In genomic region chr5:139739612-139739974, GRCh38 we compare ENCODE assay signal across 33 cellular contexts. TPM values are rescaled to one million over a fixed set of nuclear protein-coding genes. Genes with fewer than 3 reads are reported as not detected.
DNase-seq lines count a peak whose midpoint lies in the region; ATAC-seq, FAIRE-seq and TF ChIP-seq lines count a peak whose summit lies in the region.
"Had no signal": no experiment of that assay in that cellular context is flagged by ENCODE, and none has a peak within 500 bp of the region (broad histone marks: within the 10 kb centered on the region; RNA-seq: fewer than 3 reads in every experiment).

No MANE protein-coding gene starts in this region.

- H3K27ac ChIP-seq in HCT116 (ENCODE audit: low read depth, low read length) (peak overlapping the region; percentile 11; the same call in 1 of the 2 replicates), astrocyte (ENCODE audit: low read depth, low read length) (no peak overlapping the region), layer of hippocampus (ENCODE audit: low read depth, low read length) (peak overlapping the region; percentile 66)
- H3K27ac ChIP-seq: C4-2B, coronary artery, left lung, psoas muscle, sigmoid colon had no signal

- POLR2A ChIA-PET in HCT116 (lab: Charles Lee): no interaction called here

- no peak for ATAC-seq in HCT116
- ATAC-seq in stimulated activated naive B cell treated with anti-CD40 and anti-IgM and Interleukin-4, amounts not matched to agents 10 μg/mL and 1 μg/mL and 100 μg/mL, for 72 hours (replicated peaks): no peak
- ATAC-seq in left colon: no peak
- ATAC-seq in HG02678 (IDR thresholded peaks at IDR 0.05; ENCODE audit: unreplicated experiment): no peak
- ATAC-seq: activated CD8-positive, alpha-beta T cell treated with anti-CD3 and anti-CD28 coated beads, Interleukin-2, amount 10 ng/mL, durations not matched to agents 7 days and 5 days; activated T-helper 17 cell treated with anti-CD3 and anti-CD28 coated beads, Interleukin-2, amount 50 U/mL, for 72 hours; left lung; naive thymus-derived CD4-positive, alpha-beta T cell; psoas muscle had no signal

- TF ChIP-seq RAD21 in HCT116 (IDR thresholded peaks at IDR 0.05; ENCODE audit: low read depth): no peak

- BruUV-seq in HCT116 (replicated peaks; lab: Mats Ljungman, UMichigan): no TSS peak

- RAD21 ChIA-PET in HCT116 (lab: Charles Lee; ENCODE audit: low non-redundant PET in 1 of 2, low total read pairs in 2 of 2, uncharacterized antibody in 2 of 2, unreplicated experiment in 2 of 2): no interaction called here

- H3K79me2 ChIP-seq in HCT116 (ENCODE audit: insufficient read depth, low read length) (no peaks in the 10 kb centered on the region), astrocyte (ENCODE audit: insufficient read depth, low read length) (no peaks in the 10 kb centered on the region)

- H3K36me3 ChIP-seq in HCT116 (ENCODE audit: control insufficient read depth in 1 of 2, insufficient read depth in 2 of 2, low read length in 2 of 2) (no peaks in the 10 kb centered on the region), astrocyte (ENCODE audit: insufficient read depth, low read length) (no peaks in the 10 kb centered on the region)
- H3K36me3 ChIP-seq: left lung, sigmoid colon had no signal

- intact Hi-C loops in HCT116 (cut with micrococcal nuclease) (no loop called here), left colon (cut with DNase I, micrococcal nuclease) (no loop called here)

- H3K4me1 Mint-ChIP-seq in astrocyte (ENCODE audit: low read depth, unreplicated experiment): peaks cover 43% of the 10 kb centered on the region
- peaks cover 47 to 54% of the 10 kb centered on the region in 2 donors for H3K4me1 Mint-ChIP-seq in stimulated activated naive B cell treated with anti-CD40 and anti-IgM and Interleukin-4, amounts not matched to agents 10 μg/mL and 1 μg/mL and 100 μg/mL, for 72 hours
- H3K4me1 Mint-ChIP-seq: activated naive CD4-positive, alpha-beta T cell treated with anti-CD3 and anti-CD28 coated beads, Interleukin-2, amount 10 ng/mL, durations not matched to agents 7 days and 5 days; activated T-helper 17 cell treated with anti-CD3 and anti-CD28 coated beads, Interleukin-2, amount 50 U/mL, for 72 hours had no signal

- H3K4me1 ChIP-seq in HCT116 (ENCODE audit: control insufficient read depth in 1 of 2, insufficient read depth in 2 of 2, low read length in 2 of 2) (peaks cover 10 to 11% of the 10 kb centered on the region in 2 experiments; a peak in 3 of 4 replicates), astrocyte (ENCODE audit: insufficient read depth, low read length) (peaks cover 27% of the 10 kb centered on the region)
- H3K4me1 ChIP-seq: left lung, psoas muscle, sigmoid colon had no signal

- no peak for FAIRE-seq in astrocyte (lab: Jason Lieb, UNC)

- H4K20me1 ChIP-seq in HCT116 (ENCODE audit: insufficient read depth) (no peaks in the 10 kb centered on the region), astrocyte (ENCODE audit: insufficient read depth, low read length) (no peaks in the 10 kb centered on the region)

- H3K36me3 Mint-ChIP-seq in astrocyte (ENCODE audit: low read depth, unreplicated experiment): peaks cover 5% of the 10 kb centered on the region
- no peaks in the 10 kb centered on the region for H3K36me3 Mint-ChIP-seq in stimulated activated naive B cell treated with anti-CD40 and anti-IgM and Interleukin-4, amounts not matched to agents 10 μg/mL and 1 μg/mL and 100 μg/mL, for 72 hours
- H3K36me3 Mint-ChIP-seq: activated naive CD4-positive, alpha-beta T cell treated with anti-CD3 and anti-CD28 coated beads, Interleukin-2, amount 10 ng/mL, durations not matched to agents 7 days and 5 days; mesothelial cell of epicardium; naive thymus-derived CD4-positive, alpha-beta T cell; type B pancreatic cell had no signal

- no peaks in the 10 kb centered on the region for H3K27me3 ChIP-seq in HCT116 (ENCODE audit: insufficient read depth, low read length)
- H3K27me3 ChIP-seq in astrocyte (ENCODE audit: insufficient read depth, low read length): no peaks in the 10 kb centered on the region
- H3K27me3 ChIP-seq in layer of hippocampus (ENCODE audit: control insufficient read depth, insufficient read depth, low read length): no peaks in the 10 kb centered on the region
- H3K27me3 ChIP-seq: left lung, sigmoid colon had no signal

- H2AFZ ChIP-seq in HCT116 (ENCODE audit: low read depth, low read length, poor library complexity, severe bottlenecking) (no peak overlapping the region), astrocyte (ENCODE audit: low read depth, low read length) (no peak overlapping the region)

- H3K4me2 ChIP-seq in HCT116 (ENCODE audit: low read length) (peak overlapping the region; percentile 5; the same call in 1 of the 2 replicates), astrocyte (ENCODE audit: low read length) (no peak overlapping the region)

- H3K9ac ChIP-seq in HCT116 (ENCODE audit: low read length): no peak overlapping the region
- H3K9ac ChIP-seq in astrocyte (ENCODE audit: low read length): no peak overlapping the region

- H3K4me3 ChIP-seq in HCT116 (replicated peaks in 1 of 2; ENCODE audit: low read depth in 1 of 2, low read length in 2 of 2): no peak overlapping the region
- H3K4me3 ChIP-seq in astrocyte (ENCODE audit: insufficient read depth, low read depth, low read length): no peak overlapping the region
- H3K4me3 ChIP-seq: coronary artery, left lung, psoas muscle, sigmoid colon had no signal

- H3K27me3 Mint-ChIP-seq in astrocyte (ENCODE audit: low read depth, unreplicated experiment): no peaks in the 10 kb centered on the region
- H3K27me3 Mint-ChIP-seq in stimulated activated naive B cell treated with anti-CD40 and anti-IgM and Interleukin-4, amounts not matched to agents 10 μg/mL and 1 μg/mL and 100 μg/mL, for 72 hours: no peaks in the 10 kb centered on the region
- H3K27me3 Mint-ChIP-seq: activated T-helper 17 cell treated with anti-CD3 and anti-CD28 coated beads, Interleukin-2, amount 50 U/mL, for 72 hours had no signal

- TF ChIP-seq POLR2A in HCT116 (IDR thresholded peaks at IDR 0.05; ENCODE audit: borderline replicate concordance, extremely low read depth, insufficient read depth, insufficient read length): no peak

- H3K9me2 ChIP-seq in HCT116 (ENCODE audit: insufficient read depth): no peaks in the 10 kb centered on the region

- CTCF ChIA-PET in HCT116 (lab: Charles Lee): interaction anchor here (0.6 kb wide), 1 partner anchor 29 kb away, joined by 3 read pairs; no protein-coding TSS in a partner anchor

- TF ChIP-seq CTCF in HCT116 (IDR thresholded peaks at IDR 0.05 in 2 of 3, conservative IDR thresholded peaks at IDR 0.05 in 1 of 3; ENCODE audit: borderline replicate concordance in 1 of 3, insufficient read depth in 1 of 3, low read depth in 2 of 3, low read length in 2 of 3) (no peak), astrocyte (IDR thresholded peaks at IDR 0.05; ENCODE audit: insufficient read depth, low read depth, low read length) (no peak)

- peak overlapping the region; percentile 69 for H3K27ac Mint-ChIP-seq in astrocyte (ENCODE audit: unreplicated experiment)
- H3K27ac Mint-ChIP-seq in stimulated activated naive B cell treated with anti-CD40 and anti-IgM and Interleukin-4, amounts not matched to agents 10 μg/mL and 1 μg/mL and 100 μg/mL, for 72 hours: peak overlapping the region; percentile 92
- H3K27ac Mint-ChIP-seq: activated naive CD4-positive, alpha-beta T cell treated with anti-CD3 and anti-CD28 coated beads, Interleukin-2, amount 10 ng/mL, durations not matched to agents 7 days and 5 days; activated T-helper 17 cell treated with anti-CD3 and anti-CD28 coated beads, Interleukin-2, amount 50 U/mL, for 72 hours; T-helper 1 cell treated with Interleukin-12 subunit alpha and Interleukin-12 subunit beta and Interleukin-4 antibody, amounts not matched to agents 30 μg/mL and 1 μg/mL, for 36 hours had no signal

- DNase-seq in HCT116 (ENCODE audit: low read depth, low spot score): no peak
- no peak for DNase-seq in astrocyte (ENCODE audit: low read depth)
- no peak for DNase-seq in stimulated activated naive B cell treated with anti-CD40 and anti-IgM and Interleukin-4, amounts not matched to agents 10 μg/mL and 1 μg/mL and 100 μg/mL, for 72 hours
- DNase-seq in left colon: no peak
- no peak for DNase-seq in activated T-cell treated with anti-CD3 and anti-CD28 coated beads, Interleukin-2, amount 50 U/mL, for 1 hour
- DNase-seq: activated CD4-positive, alpha-beta T cell treated with anti-CD3 and anti-CD28 coated beads for 1 hour; activated CD8-positive, alpha-beta T cell treated with anti-CD3 and anti-CD28 coated beads, Interleukin-2, amount 10 ng/mL, durations not matched to agents 7 days and 5 days; activated naive CD4-positive, alpha-beta T cell treated with anti-CD3 and anti-CD28 coated beads, Interleukin-2, amount 10 ng/mL, durations not matched to agents 7 days and 5 days; amniotic stem cell; Calu3; DMS79 treated with DMSO at 0.1 percent for 48 hours; effector memory CD4-positive, alpha-beta T cell; erythroblast; GDM1; GOT3; left lung; naive thymus-derived CD4-positive, alpha-beta T cell; NCI-H1417 treated with DMSO at 0.1 percent for 48 hours; NCI-H2081; NCI-H524 treated with DMSO at 0.1 percent for 48 hours; nucleus accumbens; psoas muscle; sigmoid colon; stimulated activated CD4-positive, alpha-beta T cell treated with anti-CD3 and anti-CD28 coated beads, Interleukin-12 subunit alpha, Interleukin-12 subunit beta, amount 100 ng/mL, for 4 hours; stimulated activated CD4-positive, alpha-beta T cell treated with anti-CD3 and anti-CD28 coated beads, Interleukin-2, amount 100 ng/mL, for 48 hours had no signal

- H3K9me3 ChIP-seq in HCT116 (ENCODE audit: control insufficient read depth in 1 of 2, insufficient read depth in 1 of 2, low read depth in 1 of 2, low read length in 2 of 2) (no peaks in the 10 kb centered on the region), astrocyte (ENCODE audit: insufficient read depth, low read depth, low read length) (no peaks in the 10 kb centered on the region)
- H3K9me3 ChIP-seq: left lung, psoas muscle, sigmoid colon had no signal

- H3K4me3 Mint-ChIP-seq in astrocyte (ENCODE audit: unreplicated experiment): no peak overlapping the region
- peak overlapping the region; percentile 68 to 69 for H3K4me3 Mint-ChIP-seq in stimulated activated naive B cell treated with anti-CD40 and anti-IgM and Interleukin-4, amounts not matched to agents 10 μg/mL and 1 μg/mL and 100 μg/mL, for 72 hours
- H3K4me3 Mint-ChIP-seq: activated CD8-positive, alpha-beta T cell treated with anti-CD3 and anti-CD28 coated beads, Interleukin-2, amount 10 ng/mL, durations not matched to agents 7 days and 5 days; activated naive CD4-positive, alpha-beta T cell treated with anti-CD3 and anti-CD28 coated beads, Interleukin-2, amount 10 ng/mL, durations not matched to agents 7 days and 5 days; activated T-helper 17 cell treated with anti-CD3 and anti-CD28 coated beads, Interleukin-2, amount 50 U/mL, for 72 hours; mesothelial cell of epicardium; naive thymus-derived CD4-positive, alpha-beta T cell; T-helper 1 cell treated with Interleukin-12 subunit alpha and Interleukin-12 subunit beta and Interleukin-4 antibody, amounts not matched to agents 30 μg/mL and 1 μg/mL, for 36 hours; type B pancreatic cell had no signal

- H3K9me3 Mint-ChIP-seq in astrocyte (ENCODE audit: unreplicated experiment): peaks cover 2% of the 10 kb centered on the region
- H3K9me3 Mint-ChIP-seq in stimulated activated naive B cell treated with anti-CD40 and anti-IgM and Interleukin-4, amounts not matched to agents 10 μg/mL and 1 μg/mL and 100 μg/mL, for 72 hours: no peaks in the 10 kb centered on the region
- H3K9me3 Mint-ChIP-seq: activated naive CD4-positive, alpha-beta T cell treated with anti-CD3 and anti-CD28 coated beads, Interleukin-2, amount 10 ng/mL, durations not matched to agents 7 days and 5 days; activated T-helper 17 cell treated with anti-CD3 and anti-CD28 coated beads, Interleukin-2, amount 50 U/mL, for 72 hours; mesothelial cell of epicardium; naive thymus-derived CD4-positive, alpha-beta T cell; T-helper 1 cell treated with Interleukin-12 subunit alpha and Interleukin-12 subunit beta and Interleukin-4 antibody, amounts not matched to agents 30 μg/mL and 1 μg/mL, for 36 hours; type B pancreatic cell had no signal

RNA-seq across cellular contexts. Expression of gene PSD2, which starts 56.0 kb away (rescaled TPM):
- total RNA-seq in HCT116 (2021; ENCODE audit: unreplicated experiment) (0.79 TPM), astrocyte (0.25 and 0.31 TPM in 2 replicates), left colon (under 1 TPM in 1 of 2 donors, not detected in 1; 0.08 TPM)
- polyA plus RNA-seq in HCT116 (2012): 0.25 and 0.29 TPM in 2 replicates
- total RNA-seq: activated CD8-positive, alpha-beta T cell treated with anti-CD3 and anti-CD28 coated beads, Interleukin-2, amount 10 ng/mL, durations not matched to agents 7 days and 5 days; activated T-helper 17 cell treated with anti-CD3 and anti-CD28 coated beads, Interleukin-2, amount 50 U/mL, for 72 hours; Calu3 had no signal
- polyA plus RNA-seq: naive thymus-derived CD4-positive, alpha-beta T cell had no signal
